8 cellular contexts compared by ENCODE assay signal in genomic region chr1:120123813-120124212, GRCh38. TPM values are rescaled to one million over a fixed set of nuclear protein-coding genes. Genes with fewer than 3 reads are reported as not detected.
A peak's percentile ranks its signal among the peaks of the same experiment; 100 is the strongest.
DNase-seq lines count a peak whose midpoint lies in the region; ATAC-seq and TF ChIP-seq lines count a peak whose summit lies in the region.
"Not testable (repeated sequence)": the region's sequence is repeated elsewhere in the genome, so short reads cannot be mapped to it uniquely, and the experiment has no call there.

No MANE protein-coding gene starts in this region.

- H3K4me3 Mint-ChIP-seq in activated CD4-positive, alpha-beta T cell treated with anti-CD3 and anti-CD28 coated beads, Interleukin-2, amount 10 ng/mL, durations not matched to agents 24 days and 14 days, result peak overlapping the region; percentile 23
- not testable (repeated sequence) for H3K4me3 Mint-ChIP-seq in natural killer cell

- BruUV-seq in PC-3 (replicated peaks; lab: Mats Ljungman, UMichigan), result not testable (repeated sequence)

- H3K4me2 ChIP-seq in PC-3 (ENCODE audit: low read length), result not testable (repeated sequence)

- H3K4me1 Mint-ChIP-seq in activated CD4-positive, alpha-beta T cell treated with anti-CD3 and anti-CD28 coated beads, Interleukin-2, amount 10 ng/mL, durations not matched to agents 24 days and 14 days, result peaks cover 10% of the 10 kb centered on the region
- H3K4me1 Mint-ChIP-seq in natural killer cell, result peaks cover 9 to 15% of the 10 kb centered on the region in 2 donors

- not testable (repeated sequence) for H2AFZ ChIP-seq in PC-3 (ENCODE audit: low read length)

- CTCF ChIA-PET in PC-3 (lab: Charles Lee), result not testable (repeated sequence)

- H3K9me2 ChIP-seq in PC-3 (replicated peaks; ENCODE audit: low read length), result not testable (repeated sequence)

- POLR2A ChIA-PET in PC-3 (lab: Charles Lee; ENCODE audit: unreplicated experiment), result not testable (repeated sequence)

- H3K9me3 Mint-ChIP-seq in activated CD4-positive, alpha-beta T cell treated with anti-CD3 and anti-CD28 coated beads, Interleukin-2, amount 10 ng/mL, durations not matched to agents 24 days and 14 days; natural killer cell: not testable (repeated sequence)

- not testable (repeated sequence) for H3K27ac Mint-ChIP-seq in activated CD4-positive, alpha-beta T cell treated with anti-CD3 and anti-CD28 coated beads, Interleukin-2, amount 10 ng/mL, durations not matched to agents 24 days and 14 days
- peak overlapping the region in 1 of 2 donors; percentile 51 for H3K27ac Mint-ChIP-seq in natural killer cell

- DNase-seq in AML-193 (lab: John Stamatoyannopoulos, UW) (peak; percentile 65 to 73), HT1080 (ENCODE audit: low read depth) (peak; percentile 60), PC-3 (peak; percentile 30), foreskin keratinocyte (peak in 1 of 2 donors; percentile 15)
- not testable (repeated sequence) for DNase-seq in activated CD4-positive, alpha-beta T cell treated with anti-CD3 and anti-CD28 coated beads, Interleukin-2, amount 10 ng/mL, durations not matched to agents 24 days and 14 days; natural killer cell

- H3K27me3 Mint-ChIP-seq in activated CD4-positive, alpha-beta T cell treated with anti-CD3 and anti-CD28 coated beads, Interleukin-2, amount 10 ng/mL, durations not matched to agents 24 days and 14 days; natural killer cell (ENCODE audit: low read depth in 2 of 2): not testable (repeated sequence)

- H3K27ac ChIP-seq in PC-3 (ENCODE audit: low read length); foreskin keratinocyte: not testable (repeated sequence)

- not testable (repeated sequence) for H3K9me3 ChIP-seq in PC-3 (ENCODE audit: low read length)

- H3F3A ChIP-seq in PC-3 (ENCODE audit: low read length, unreplicated experiment), result not testable (repeated sequence)

- H4K20me1 ChIP-seq in PC-3 (ENCODE audit: low read length), result not testable (repeated sequence)

- not testable (repeated sequence) for H3K9ac ChIP-seq in PC-3 (ENCODE audit: low read length)

- intact Hi-C loops in PC-3 (cut with micrococcal nuclease); activated CD4-positive, alpha-beta T cell treated with anti-CD3 and anti-CD28 coated beads, Interleukin-2, amount 10 ng/mL, durations not matched to agents 24 days and 14 days (cut with micrococcal nuclease); natural killer cell (cut with micrococcal nuclease): not testable (repeated sequence)

- not testable (repeated sequence) for H3K4me1 ChIP-seq in PC-3 (ENCODE audit: insufficient read depth, low read length); foreskin keratinocyte

- not testable (repeated sequence) for TF ChIP-seq CTCF in PC-3 (conservative IDR thresholded peaks at IDR 0.05; ENCODE audit: low read depth, low read length); foreskin keratinocyte (conservative IDR thresholded peaks at IDR 0.05); natural killer cell (IDR thresholded peaks at IDR 0.05)

- H3K36me3 Mint-ChIP-seq in activated CD4-positive, alpha-beta T cell treated with anti-CD3 and anti-CD28 coated beads, Interleukin-2, amount 10 ng/mL, durations not matched to agents 24 days and 14 days (ENCODE audit: low read depth); natural killer cell: not testable (repeated sequence)

- peak; percentile 35 for ATAC-seq in GM18861 (IDR thresholded peaks at IDR 0.05; ENCODE audit: unreplicated experiment)
- ATAC-seq in GM21825 (IDR thresholded peaks at IDR 0.05; ENCODE audit: unreplicated experiment), result peak; percentile 39
- peak; percentile 74 for ATAC-seq in PC-3
- peak; percentile 23 for ATAC-seq in foreskin keratinocyte
- ATAC-seq in natural killer cell, result peak; percentile 67 to 78 (median 71)

- not testable (repeated sequence) for H3K79me2 ChIP-seq in PC-3 (ENCODE audit: low read length)

- not testable (repeated sequence) for H3K4me3 ChIP-seq in PC-3 (ENCODE audit: low read length)

- H3K36me3 ChIP-seq in PC-3 (ENCODE audit: low read depth, low read length), result not testable (repeated sequence)

- not testable (repeated sequence) for H3K27me3 ChIP-seq in PC-3 (ENCODE audit: low read length); foreskin keratinocyte

RNA-seq across cellular contexts. Expression of gene SEC22B, which starts 52.5 kb away (rescaled TPM):
- total RNA-seq in HT1080 (2014; rRNA removed; shearing (Covaris generic)), result 15.0 and 17.7 TPM in 2 replicates
- 25.1 and 25.4 TPM in 2 replicates for polyA plus RNA-seq in HT1080 (2015; cell fraction: cytosol; rRNA removed)
- 37.5 and 41.2 TPM in 2 replicates for polyA plus RNA-seq in HT1080 (2015; cell fraction: nucleus; rRNA removed)
- total RNA-seq in PC-3 (2014; rRNA removed) (14.5 and 16.4 TPM in 2 replicates), foreskin keratinocyte (16.4 and 17.8 TPM in 2 replicates), natural killer cell (10 to 100 TPM; 30.5 to 39.7 (median 30.8) TPM)
- 19.7 and 21.0 TPM in 2 replicates for total RNA-seq in activated CD4-positive, alpha-beta T cell treated with anti-CD3 and anti-CD28 coated beads, Interleukin-2, amount 10 ng/mL, durations not matched to agents 24 days and 14 days
- polyA plus RNA-seq in foreskin keratinocyte, result 10.3 TPM in 2 replicates

RNA-seq across cellular contexts. Expression of gene NOTCH2, which starts 54.4 kb away (rescaled TPM):
- total RNA-seq in HT1080 (2014; rRNA removed; shearing (Covaris generic)), result 73.6 and 78.5 TPM in 2 replicates
- polyA plus RNA-seq in HT1080 (2015; cell fraction: cytosol; rRNA removed), result 40.7 and 55.4 TPM in 2 replicates
- 205 and 228 TPM in 2 replicates for polyA plus RNA-seq in HT1080 (2015; cell fraction: nucleus; rRNA removed)
- total RNA-seq in PC-3 (2014; rRNA removed) (42.2 and 61.5 TPM in 2 replicates), foreskin keratinocyte (44.0 and 51.0 TPM in 2 replicates), natural killer cell (100 to 1,000 TPM in 1 of 3 donors, 10 to 100 TPM in 2; 74.7 to 136 (median 97.4) TPM)
- 96.5 and 98.0 TPM in 2 replicates for total RNA-seq in activated CD4-positive, alpha-beta T cell treated with anti-CD3 and anti-CD28 coated beads, Interleukin-2, amount 10 ng/mL, durations not matched to agents 24 days and 14 days
- 4.8 and 5.5 TPM in 2 replicates for polyA plus RNA-seq in foreskin keratinocyte

Comparison
In these comparisons a context has a peak if more than half of its experiments do, and no peak if none do; other contexts are left out.
1. ATAC-seq: peak in every context shown above with its lines; median percentile 74 in PC-3; 71 in natural killer cell; 39 in GM21825; 35 in GM18861; 23 in foreskin keratinocyte.